Comparison of ENCODE assay signal across 15 cellular contexts in the genomic region with DNA sequence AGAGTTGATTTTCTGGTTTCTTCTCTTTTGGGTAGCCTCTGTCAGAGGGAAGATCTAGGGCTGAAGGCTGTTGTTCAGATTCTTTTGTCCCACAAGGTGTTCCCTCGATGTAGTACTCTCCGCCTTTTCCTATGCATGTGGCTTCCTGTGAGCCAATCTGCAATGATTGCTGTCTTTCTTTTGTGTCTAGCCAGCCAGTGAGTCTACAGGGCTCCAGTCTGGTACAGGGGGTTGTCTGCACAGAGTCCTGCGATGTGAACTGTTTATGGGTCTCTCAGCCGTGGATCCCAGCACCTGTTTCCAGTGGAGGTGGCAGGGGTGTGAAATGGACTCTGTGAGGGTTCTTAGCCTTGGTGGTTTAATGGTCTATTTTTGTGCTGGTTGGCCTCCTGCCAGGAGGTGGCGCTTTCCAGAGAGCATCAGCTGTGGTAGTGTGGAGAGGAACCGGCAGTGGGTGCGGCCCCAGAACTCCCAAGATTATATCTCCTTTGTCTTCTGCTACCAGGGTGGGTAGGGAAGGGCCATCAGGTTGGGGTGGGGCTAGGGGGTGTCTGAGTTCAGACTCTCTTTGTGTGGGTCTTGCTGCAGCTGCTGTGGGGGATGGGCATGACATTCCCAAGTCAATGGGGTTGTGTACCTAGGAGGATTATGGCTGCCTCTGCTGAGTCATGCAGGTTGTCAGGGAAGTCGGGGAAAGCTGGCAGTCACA.
DNase-seq lines count a peak whose midpoint lies in the region; ATAC-seq and TF ChIP-seq lines count a peak whose summit lies in the region.
"Had no signal": no experiment of that assay in that cellular context is flagged by ENCODE, and none has a peak within 500 bp of the region (broad histone marks: within the 10 kb centered on the region; RNA-seq: fewer than 3 reads in every experiment).

No MANE protein-coding gene starts in this region.

- DNase-seq in activated T-cell treated with anti-CD3 and anti-CD28 coated beads, Interleukin-2, amount 50 U/mL, for 1 hour, result peak; percentile 17
- DNase-seq in activated T-cell treated with anti-CD3 and anti-CD28 coated beads, Interleukin-2, amount 50 U/mL, for 24 hours, result no peak
- DNase-seq in NAMALWA (ENCODE audit: low spot score), result peak; percentile 13
- peak in 1 of 2 donors; percentile 53 for DNase-seq in foreskin keratinocyte
- DNase-seq in stimulated activated effector memory CD8-positive, alpha-beta T cell treated with anti-CD3 and anti-CD28 coated beads, Interleukin-12 subunit alpha, Interleukin-12 subunit beta, amount 100 ng/mL, for 72 hours (ENCODE audit: low spot score in 2 of 2), result no peak
- no peak for DNase-seq in T-helper 9 cell
- DNase-seq in activated naive CD4-positive, alpha-beta T cell treated with anti-CD3 and anti-CD28 coated beads, Interleukin-2, amount 50 U/mL, for 16 hours, result no peak
- DNase-seq in NCI-H2196 (lab: John Stamatoyannopoulos, UW; ENCODE audit: unreplicated experiment), result no peak
- DNase-seq: GDM1; NCI-H2107; SHP77 treated with DMSO at 0.1 percent for 48 hours; stimulated activated naive CD4-positive, alpha-beta T cell had no signal

- peak; percentile 52 for TF ChIP-seq CTCF in foreskin keratinocyte (conservative IDR thresholded peaks at IDR 0.05)

- no peaks in the 10 kb centered on the region for H3K27me3 Mint-ChIP-seq in activated T-cell treated with anti-CD3 and anti-CD28 coated beads, Interleukin-2, amount 50 U/mL, for 24 hours

- peak overlapping the region; percentile 83 for H3K27ac ChIP-seq in foreskin keratinocyte
- H3K27ac ChIP-seq: BLaER1, body of pancreas had no signal

- H3K9me3 Mint-ChIP-seq in activated T-cell treated with anti-CD3 and anti-CD28 coated beads, Interleukin-2, amount 50 U/mL, for 24 hours, result peaks cover 16% of the 10 kb centered on the region
- H3K9me3 Mint-ChIP-seq in stimulated activated effector memory CD8-positive, alpha-beta T cell treated with anti-CD3 and anti-CD28 coated beads, Interleukin-12 subunit alpha, Interleukin-12 subunit beta, amount 100 ng/mL, for 72 hours, result peaks cover 7% of the 10 kb centered on the region

- peaks cover 21% of the 10 kb centered on the region for H3K4me1 Mint-ChIP-seq in activated T-cell treated with anti-CD3 and anti-CD28 coated beads, Interleukin-2, amount 50 U/mL, for 24 hours (ENCODE audit: low read depth)
- peaks cover 13% of the 10 kb centered on the region for H3K4me1 Mint-ChIP-seq in stimulated activated effector memory CD8-positive, alpha-beta T cell treated with anti-CD3 and anti-CD28 coated beads, Interleukin-12 subunit alpha, Interleukin-12 subunit beta, amount 100 ng/mL, for 72 hours

- peak; percentile 48 for ATAC-seq in foreskin keratinocyte
- ATAC-seq in stimulated activated effector memory CD8-positive, alpha-beta T cell treated with anti-CD3 and anti-CD28 coated beads, Interleukin-12 subunit alpha, Interleukin-12 subunit beta, amount 100 ng/mL, for 72 hours, result no peak
- ATAC-seq: body of pancreas had no signal

- H3K36me3 Mint-ChIP-seq in activated T-cell treated with anti-CD3 and anti-CD28 coated beads, Interleukin-2, amount 50 U/mL, for 24 hours (ENCODE audit: low read depth), result no peaks in the 10 kb centered on the region
- no peaks in the 10 kb centered on the region for H3K36me3 Mint-ChIP-seq in stimulated activated effector memory CD8-positive, alpha-beta T cell treated with anti-CD3 and anti-CD28 coated beads, Interleukin-12 subunit alpha, Interleukin-12 subunit beta, amount 100 ng/mL, for 72 hours

- no peak overlapping the region for H3K4me3 Mint-ChIP-seq in activated T-cell treated with anti-CD3 and anti-CD28 coated beads, Interleukin-2, amount 50 U/mL, for 24 hours
- H3K4me3 Mint-ChIP-seq in stimulated activated effector memory CD8-positive, alpha-beta T cell treated with anti-CD3 and anti-CD28 coated beads, Interleukin-12 subunit alpha, Interleukin-12 subunit beta, amount 100 ng/mL, for 72 hours, result no peak overlapping the region
- H3K4me3 Mint-ChIP-seq: IgD-negative memory B cell had no signal

- H3K27me3 ChIP-seq in foreskin keratinocyte, result no peaks in the 10 kb centered on the region
- H3K27me3 ChIP-seq: BLaER1, body of pancreas had no signal

- peaks cover 18% of the 10 kb centered on the region for H3K4me1 ChIP-seq in foreskin keratinocyte
- H3K4me1 ChIP-seq: BLaER1, body of pancreas had no signal

- H3K27ac Mint-ChIP-seq in activated T-cell treated with anti-CD3 and anti-CD28 coated beads, Interleukin-2, amount 50 U/mL, for 24 hours, result no peak overlapping the region
- H3K27ac Mint-ChIP-seq in stimulated activated effector memory CD8-positive, alpha-beta T cell treated with anti-CD3 and anti-CD28 coated beads, Interleukin-12 subunit alpha, Interleukin-12 subunit beta, amount 100 ng/mL, for 72 hours, result peak overlapping the region; percentile 84
- H3K27ac Mint-ChIP-seq: IgD-negative memory B cell had no signal

Comparison
In these comparisons a context has a peak if more than half of its experiments do, and no peak if none do; other contexts are left out.
1. DNase-seq: peak in activated T-cell treated with anti-CD3 and anti-CD28 coated beads, Interleukin-2, amount 50 U/mL, for 1 hour (single experiment) and NAMALWA (single experiment); none in activated T-cell treated with anti-CD3 and anti-CD28 coated beads, Interleukin-2, amount 50 U/mL, for 24 hours (single experiment), stimulated activated effector memory CD8-positive, alpha-beta T cell treated with anti-CD3 and anti-CD28 coated beads, Interleukin-12 subunit alpha, Interleukin-12 subunit beta, amount 100 ng/mL, for 72 hours (0 of 2), T-helper 9 cell (single experiment), activated naive CD4-positive, alpha-beta T cell treated with anti-CD3 and anti-CD28 coated beads, Interleukin-2, amount 50 U/mL, for 16 hours (single experiment) and NCI-H2196 (single experiment).